10 cellular contexts compared by ENCODE assay signal in the genomic region with DNA sequence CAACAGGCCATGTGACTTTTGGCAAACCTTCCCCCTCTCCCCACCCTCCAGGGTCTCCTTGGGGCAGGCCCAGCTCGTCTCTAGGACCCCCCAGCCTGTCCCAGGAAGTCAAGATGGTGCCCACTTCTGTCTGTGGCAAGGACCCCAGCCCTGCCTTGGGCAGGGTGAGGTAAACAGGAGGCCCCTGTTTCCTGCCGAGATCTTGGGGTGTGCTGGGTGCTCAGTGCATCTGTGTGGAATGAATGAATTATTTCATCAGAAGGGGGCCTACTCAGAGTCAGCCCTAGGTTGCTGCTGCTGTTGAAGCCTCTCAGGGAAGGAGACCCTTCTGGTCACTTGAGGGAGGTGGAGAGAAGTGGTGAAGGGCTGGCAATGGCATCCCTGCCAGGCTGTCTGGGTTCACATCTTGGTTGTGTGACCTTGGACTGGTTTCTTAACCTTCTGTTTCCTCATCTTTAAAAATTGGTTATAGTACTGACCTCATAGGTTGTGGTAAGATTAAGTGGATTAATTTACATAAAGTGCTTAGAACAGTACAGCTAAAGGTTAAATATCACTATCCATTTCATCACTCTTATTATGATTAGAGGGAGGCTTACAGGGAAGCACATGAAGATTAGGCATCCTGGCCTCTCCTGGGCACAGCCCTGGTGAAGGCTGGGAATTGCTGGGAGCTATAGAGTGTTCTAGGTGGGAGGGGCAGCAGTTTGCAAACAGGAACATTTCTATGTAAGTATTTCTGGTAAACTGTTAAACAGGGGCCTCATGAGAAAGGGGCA.
DNase-seq lines count a peak whose midpoint lies in the region; ATAC-seq, FAIRE-seq and TF ChIP-seq lines count a peak whose summit lies in the region.
"Had no signal": no experiment of that assay in that cellular context is flagged by ENCODE, and none has a peak within 500 bp of the region (broad histone marks: within the 10 kb centered on the region; RNA-seq: fewer than 3 reads in every experiment).

No MANE protein-coding gene starts in this region.

- H3K4me3 Mint-ChIP-seq in endodermal cell (no peak overlapping the region), progenitor cell of endocrine pancreas (ENCODE audit: low read depth) (no peak overlapping the region)

- H3K4me1 Mint-ChIP-seq in endodermal cell (peaks cover 63% of the 10 kb centered on the region), progenitor cell of endocrine pancreas (ENCODE audit: low read depth) (peaks cover 62% of the 10 kb centered on the region)

- DNase-seq in GM23248 (no peak), NOMO-1 treated with DMSO at 0.1 percent for 48 hours (lab: John Stamatoyannopoulos, UW; ENCODE audit: unreplicated experiment) (peak; percentile 45), endodermal cell (no peak), progenitor cell of endocrine pancreas (ENCODE audit: low spot score, unreplicated experiment) (no peak), mucosa of descending colon (no peak), DMS153 (lab: John Stamatoyannopoulos, UW) (no peak), H54 (ENCODE audit: insufficient read length, low spot score) (no peak)
- DNase-seq: activated CD4-positive, alpha-beta T cell treated with anti-CD3 and anti-CD28 coated beads for 4 hours had no signal

- no peak for TF ChIP-seq CTCF in endodermal cell (conservative IDR thresholded peaks at IDR 0.05)
- TF ChIP-seq CTCF in progenitor cell of endocrine pancreas (IDR thresholded peaks at IDR 0.05; ENCODE audit: unreplicated experiment): no peak
- TF ChIP-seq CTCF in mucosa of descending colon (IDR thresholded peaks at IDR 0.05): no peak

- no peak overlapping the region for H2AFZ ChIP-seq in GM23248

- peaks cover 22% of the 10 kb centered on the region for H3F3A ChIP-seq in GM23248 (ENCODE audit: insufficient read depth)

- no peak for FAIRE-seq in H54 (lab: Jason Lieb, UNC)
- FAIRE-seq: endometrium had no signal

- in situ Hi-C loops in GM23248 (cut with MboI): no loop called here

- peak overlapping the region; percentile 48; the same call in 1 of the 2 replicates for H3K9ac ChIP-seq in GM23248
- no peak overlapping the region for H3K9ac ChIP-seq in endodermal cell (ENCODE audit: extremely low read depth, low read length, poor library complexity, severe bottlenecking)

- H3K4me1 ChIP-seq in GM23248 (ENCODE audit: insufficient read depth) (peaks cover 32% of the 10 kb centered on the region), endodermal cell (ENCODE audit: control insufficient read depth, insufficient read depth, low read length) (peaks cover 11% of the 10 kb centered on the region), mucosa of descending colon (ENCODE audit: low read depth) (peaks cover 27% of the 10 kb centered on the region)

- no peaks in the 10 kb centered on the region for H4K20me1 ChIP-seq in GM23248 (ENCODE audit: insufficient read depth)

- no peaks in the 10 kb centered on the region for H3K9me2 ChIP-seq in GM23248 (ENCODE audit: insufficient read depth)

- H3K79me2 ChIP-seq in GM23248 (ENCODE audit: insufficient read depth): peaks cover 100% of the 10 kb centered on the region

- H3K27ac Mint-ChIP-seq in endodermal cell (peak overlapping the region; percentile 80), progenitor cell of endocrine pancreas (peak overlapping the region; percentile 91)

- intact Hi-C loops in mucosa of descending colon (cut with DNase I, micrococcal nuclease): no loop called here

- H3K9me3 Mint-ChIP-seq in endodermal cell (no peaks in the 10 kb centered on the region), progenitor cell of endocrine pancreas (ENCODE audit: low read depth) (no peaks in the 10 kb centered on the region)

- no peak overlapping the region for H3K4me3 ChIP-seq in GM23248
- H3K4me3 ChIP-seq in endodermal cell (ENCODE audit: low read length): no peak overlapping the region
- H3K4me3 ChIP-seq in mucosa of descending colon: no peak overlapping the region

- H3K9me3 ChIP-seq in GM23248 (ENCODE audit: low read depth): no peaks in the 10 kb centered on the region
- H3K9me3 ChIP-seq in endodermal cell (ENCODE audit: control insufficient read depth, low read length): no peaks in the 10 kb centered on the region
- no peaks in the 10 kb centered on the region for H3K9me3 ChIP-seq in mucosa of descending colon

- no peaks in the 10 kb centered on the region for H3K27me3 ChIP-seq in GM23248 (replicated peaks; ENCODE audit: insufficient read depth)
- no peaks in the 10 kb centered on the region for H3K27me3 ChIP-seq in endodermal cell (ENCODE audit: control insufficient read depth, insufficient read depth, low read length, poor library complexity, severe bottlenecking)

- H3K27me3 Mint-ChIP-seq in endodermal cell (ENCODE audit: insufficient read depth): no peaks in the 10 kb centered on the region
- no peaks in the 10 kb centered on the region for H3K27me3 Mint-ChIP-seq in progenitor cell of endocrine pancreas

- no peak overlapping the region for H3K4me2 ChIP-seq in GM23248 (ENCODE audit: unreplicated experiment)

- H3K36me3 Mint-ChIP-seq in endodermal cell (ENCODE audit: low read depth) (peaks cover 30% of the 10 kb centered on the region), progenitor cell of endocrine pancreas (ENCODE audit: insufficient read depth) (peaks cover 10% of the 10 kb centered on the region)

- TF ChIP-seq POLR2A in H54 (IDR thresholded peaks at IDR 0.05; ENCODE audit: low read depth, low read length): no peak

- WGBS in GM23248 (ENCODE audit: low coverage in 1 of 2, low lambda C conversion rate in 2 of 2, missing lambda C conversion rate in 2 of 2), 2 experiments: 86 to 93% methylated on average over 2 of the region's 2 CpGs
- WGBS in endodermal cell (ENCODE audit: insufficient coverage in 1 of 2, insufficient read length in 1 of 2), 2 experiments: 83% methylated on average over 2 of the region's 2 CpGs; no CpG with 5 or more reads in 1 of the 2 experiments

- H3K36me3 ChIP-seq in GM23248 (ENCODE audit: low read depth) (peaks cover 20% of the 10 kb centered on the region; the same call in 1 of the 2 replicates), endodermal cell (ENCODE audit: control insufficient read depth, insufficient read depth, low read length) (peaks cover 32% of the 10 kb centered on the region), mucosa of descending colon (ENCODE audit: low read depth) (no peaks in the 10 kb centered on the region)

- ATAC-seq in mucosa of descending colon (no peak), GM19452 (IDR thresholded peaks at IDR 0.05; ENCODE audit: unreplicated experiment) (no peak)

- peak overlapping the region; percentile 32 for H3K27ac ChIP-seq in GM23248
- H3K27ac ChIP-seq in endodermal cell (ENCODE audit: low read depth, low read length): no peak overlapping the region
